Comparison of ENCODE assay signal across 15 cellular contexts in the genomic region with DNA sequence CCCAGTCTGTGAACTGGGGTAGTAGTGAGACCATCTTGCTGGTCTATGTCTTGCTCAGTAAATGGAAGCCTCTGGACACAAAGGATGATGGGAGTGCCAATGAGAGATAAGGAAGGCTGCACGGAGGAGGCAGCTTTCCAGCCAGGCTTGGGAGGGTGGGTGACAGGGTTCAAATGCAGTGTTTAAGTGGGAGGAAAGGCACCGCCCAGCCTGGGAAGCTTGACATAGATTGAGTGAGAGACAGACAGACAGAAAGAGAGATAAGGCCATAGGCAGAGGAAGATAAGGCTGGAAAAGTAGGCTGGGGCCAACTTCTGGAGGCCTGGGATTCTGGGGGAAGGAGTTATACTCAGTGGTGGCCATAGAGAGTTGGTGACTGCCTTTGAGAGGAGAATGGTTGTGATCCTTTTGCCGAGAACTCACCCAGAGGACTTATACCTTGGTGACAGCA. TPM values are rescaled to one million over a fixed set of nuclear protein-coding genes. Genes with fewer than 3 reads are reported as not detected.
A peak's percentile ranks its signal among the peaks of the same experiment; 100 is the strongest.
DNase-seq lines count a peak whose midpoint lies in the region; ATAC-seq and TF ChIP-seq lines count a peak whose summit lies in the region.
"Had no signal": no experiment of that assay in that cellular context is flagged by ENCODE, and none has a peak within 500 bp of the region (broad histone marks: within the 10 kb centered on the region; RNA-seq: fewer than 3 reads in every experiment).

No MANE protein-coding gene starts in this region.

- no peak for ATAC-seq in HCT116
- no peak for ATAC-seq in SK-N-SH treated with all-trans-retinoic acid at 6 μM for 48 hours
- ATAC-seq in GM19452 (IDR thresholded peaks at IDR 0.05; ENCODE audit: unreplicated experiment), result no peak
- ATAC-seq: T-cell had no signal

- H3K4me1 ChIP-seq in HCT116 (ENCODE audit: control insufficient read depth in 1 of 2, insufficient read depth in 2 of 2, low read length in 2 of 2) (peaks cover 14 to 31% of the 10 kb centered on the region in 2 experiments), stomach smooth muscle (ENCODE audit: control insufficient read depth, insufficient read depth, low read length) (peaks cover 76% of the 10 kb centered on the region)

- H3K27me3 Mint-ChIP-seq in activated T-cell treated with anti-CD3 and anti-CD28 coated beads, Interleukin-2, amount 50 U/mL, for 24 hours, result peaks cover 64% of the 10 kb centered on the region

- no peaks in the 10 kb centered on the region for H3K9me3 ChIP-seq in HCT116 (ENCODE audit: control insufficient read depth in 1 of 2, insufficient read depth in 1 of 2, low read depth in 1 of 2, low read length in 2 of 2)
- H3K9me3 ChIP-seq in stomach smooth muscle (ENCODE audit: control insufficient read depth in 2 of 2, low read length in 2 of 2), result no peaks in the 10 kb centered on the region

- no peak for TF ChIP-seq RAD21 in HCT116 (IDR thresholded peaks at IDR 0.05; ENCODE audit: low read depth)

- H3K4me2 ChIP-seq in HCT116 (ENCODE audit: low read length), result no peak overlapping the region

- TF ChIP-seq CTCF in HCT116 (IDR thresholded peaks at IDR 0.05 in 2 of 3, conservative IDR thresholded peaks at IDR 0.05 in 1 of 3; ENCODE audit: borderline replicate concordance in 1 of 3, insufficient read depth in 1 of 3, low read depth in 2 of 3, low read length in 2 of 3), result no peak

- no peak for TF ChIP-seq POLR2A in HCT116 (IDR thresholded peaks at IDR 0.05; ENCODE audit: borderline replicate concordance, extremely low read depth, insufficient read depth, insufficient read length)

- intact Hi-C loops in HCT116 (cut with micrococcal nuclease), result no loop called here

- peak overlapping the region; percentile 2 for H2AFZ ChIP-seq in HCT116 (ENCODE audit: low read depth, low read length, poor library complexity, severe bottlenecking)

- POLR2A ChIA-PET in HCT116 (lab: Charles Lee), result interaction anchor here (1.0 to 1.2 kb wide), 2 partner anchors 10 to 11 kb away, joined by 3 to 4 read pairs; no protein-coding TSS in a partner anchor

- no peak overlapping the region for H3K4me3 ChIP-seq in HCT116 (replicated peaks in 1 of 2; ENCODE audit: low read depth in 1 of 2, low read length in 2 of 2)
- H3K4me3 ChIP-seq in stomach smooth muscle (ENCODE audit: low read length in 2 of 2), result no peak overlapping the region
- H3K4me3 ChIP-seq: dorsolateral prefrontal cortex had no signal

- CTCF ChIA-PET in HCT116 (lab: Charles Lee), result interaction anchor here (2.8 kb wide), 1 partner anchor 9 kb away, joined by 12 read pairs; no protein-coding TSS in a partner anchor

- DNase-seq in HCT116 (ENCODE audit: low read depth, low spot score), result no peak
- peak; percentile 75 for DNase-seq in islet precursor cell
- DNase-seq in activated T-cell treated with anti-CD3 and anti-CD28 coated beads, Interleukin-2, amount 50 U/mL, for 24 hours, result no peak
- DNase-seq in iPS-NIHi7 (ENCODE audit: extremely low spot score), result no peak
- no peak for DNase-seq in stimulated activated CD4-positive, alpha-beta T cell treated with anti-CD3 and anti-CD28 coated beads, Interleukin-4, amount 100 ng/mL, for 4 hours
- DNase-seq: activated naive CD4-positive, alpha-beta T cell treated with anti-CD3 and anti-CD28 coated beads, Interleukin-2, amount 10 ng/mL, durations not matched to agents 7 days and 5 days; COR-L47; dorsolateral prefrontal cortex; NCI-H187; T-cell had no signal

- no peaks in the 10 kb centered on the region for H3K79me2 ChIP-seq in HCT116 (ENCODE audit: insufficient read depth, low read length)

- H3K9me2 ChIP-seq in HCT116 (ENCODE audit: insufficient read depth), result no peaks in the 10 kb centered on the region

- RAD21 ChIA-PET in HCT116 (lab: Charles Lee; ENCODE audit: low non-redundant PET in 1 of 2, low total read pairs in 2 of 2, uncharacterized antibody in 2 of 2, unreplicated experiment in 2 of 2), result no interaction called here

- H3K27me3 ChIP-seq in HCT116 (ENCODE audit: insufficient read depth, low read length), result no peaks in the 10 kb centered on the region
- no peaks in the 10 kb centered on the region for H3K27me3 ChIP-seq in stomach smooth muscle (ENCODE audit: control insufficient read depth in 1 of 2, insufficient read depth in 2 of 2, low read length in 2 of 2)

- BruUV-seq in HCT116 (replicated peaks; lab: Mats Ljungman, UMichigan), result no TSS peak

- H3K4me1 Mint-ChIP-seq in activated T-cell treated with anti-CD3 and anti-CD28 coated beads, Interleukin-2, amount 50 U/mL, for 24 hours (ENCODE audit: low read depth), result peaks cover 17% of the 10 kb centered on the region

- H3K9me3 Mint-ChIP-seq in activated T-cell treated with anti-CD3 and anti-CD28 coated beads, Interleukin-2, amount 50 U/mL, for 24 hours, result no peaks in the 10 kb centered on the region
- H3K9me3 Mint-ChIP-seq: activated naive CD4-positive, alpha-beta T cell treated with anti-CD3 and anti-CD28 coated beads, Interleukin-2, amount 10 ng/mL, durations not matched to agents 7 days and 5 days; IgD-negative memory B cell; T-cell had no signal

- no peaks in the 10 kb centered on the region for H3K36me3 ChIP-seq in HCT116 (ENCODE audit: control insufficient read depth in 1 of 2, insufficient read depth in 2 of 2, low read length in 2 of 2)
- no peaks in the 10 kb centered on the region for H3K36me3 ChIP-seq in stomach smooth muscle (ENCODE audit: control insufficient read depth in 2 of 2, insufficient read depth in 2 of 2, low read length in 2 of 2)

- no peak overlapping the region for H3K27ac ChIP-seq in HCT116 (ENCODE audit: low read depth, low read length)
- peak overlapping the region; percentile 98 for H3K27ac ChIP-seq in stomach smooth muscle (ENCODE audit: low read length)

- no peaks in the 10 kb centered on the region for H3K36me3 Mint-ChIP-seq in activated T-cell treated with anti-CD3 and anti-CD28 coated beads, Interleukin-2, amount 50 U/mL, for 24 hours (ENCODE audit: low read depth)
- H3K36me3 Mint-ChIP-seq: activated naive CD4-positive, alpha-beta T cell treated with anti-CD3 and anti-CD28 coated beads, Interleukin-2, amount 10 ng/mL, durations not matched to agents 7 days and 5 days; T-cell had no signal

- no peak overlapping the region for H3K27ac Mint-ChIP-seq in activated T-cell treated with anti-CD3 and anti-CD28 coated beads, Interleukin-2, amount 50 U/mL, for 24 hours
- H3K27ac Mint-ChIP-seq: IgD-negative memory B cell had no signal

- H3K9ac ChIP-seq in HCT116 (ENCODE audit: low read length), result no peak overlapping the region
- H3K9ac ChIP-seq in stomach smooth muscle (ENCODE audit: low read length in 2 of 2), result peak overlapping the region in 1 of 2 donors; percentile 35

- H3K4me3 Mint-ChIP-seq in activated T-cell treated with anti-CD3 and anti-CD28 coated beads, Interleukin-2, amount 50 U/mL, for 24 hours, result no peak overlapping the region
- H3K4me3 Mint-ChIP-seq: activated naive CD4-positive, alpha-beta T cell treated with anti-CD3 and anti-CD28 coated beads, Interleukin-2, amount 10 ng/mL, durations not matched to agents 7 days and 5 days; IgD-negative memory B cell; T-cell had no signal

- H4K20me1 ChIP-seq in HCT116 (ENCODE audit: insufficient read depth), result no peaks in the 10 kb centered on the region

TF ChIP-seq in HCT116, 20 proteins besides CTCF, POLR2A, EP300 and RAD21 (continues in another document):
- no peak for TF ChIP-seq EZH2phosphoT487 (IDR thresholded peaks at IDR 0.05; ENCODE audit: borderline replicate concordance)
- TF ChIP-seq, protein P1, sequence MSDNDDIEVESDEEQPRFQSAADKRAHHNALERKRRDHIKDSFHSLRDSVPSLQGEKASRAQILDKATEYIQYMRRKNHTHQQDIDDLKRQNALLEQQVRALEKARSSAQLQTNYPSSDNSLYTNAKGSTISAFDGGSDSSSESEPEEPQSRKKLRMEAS (IDR thresholded peaks at IDR 0.05), result no peak
- no peak for TF ChIP-seq EGR1 (IDR thresholded peaks at IDR 0.05; ENCODE audit: low read depth)
- TF ChIP-seq FOSL1 (IDR thresholded peaks at IDR 0.05; ENCODE audit: low read depth), result no peak
- TF ChIP-seq, protein P2, sequence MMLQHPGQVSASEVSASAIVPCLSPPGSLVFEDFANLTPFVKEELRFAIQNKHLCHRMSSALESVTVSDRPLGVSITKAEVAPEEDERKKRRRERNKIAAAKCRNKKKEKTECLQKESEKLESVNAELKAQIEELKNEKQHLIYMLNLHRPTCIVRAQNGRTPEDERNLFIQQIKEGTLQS (IDR thresholded peaks at IDR 0.05), result no peak
- no peak for TF ChIP-seq POLR2AphosphoS5 (IDR thresholded peaks at IDR 0.05; ENCODE audit: low read depth, low read length)
- TF ChIP-seq ZFX (IDR thresholded peaks at IDR 0.05), result no peak
- no peak for TF ChIP-seq JUND (IDR thresholded peaks at IDR 0.05)
- TF ChIP-seq SRF (IDR thresholded peaks at IDR 0.05; ENCODE audit: low read depth), result no peak

TF ChIP-seq in SK-N-SH treated with all-trans-retinoic acid at 6 μM for 48 hours, 23 proteins besides CTCF, POLR2A, EP300 and RAD21 (continues in another document):
- TF ChIP-seq BACH2 (CRISPR knock-in tag; IDR thresholded peaks at IDR 0.05; ENCODE audit: borderline replicate concordance) (no peak), OSR1 (CRISPR knock-in tag; IDR thresholded peaks at IDR 0.05) (no peak), ZNF70 (CRISPR knock-in tag; IDR thresholded peaks at IDR 0.05) (no peak), PPARA (CRISPR knock-in tag; IDR thresholded peaks at IDR 0.05; ENCODE audit: borderline replicate concordance) (no peak)

RNA-seq across cellular contexts. Expression of a gene that starts 7.2 kb away (rescaled TPM):
- 33.6 TPM for total RNA-seq in HCT116 (2021; ENCODE audit: unreplicated experiment)
- polyA plus RNA-seq in HCT116 (2012), result 22.1 and 42.6 TPM in 2 replicates

RNA-seq across cellular contexts. Expression of a gene that starts 42.8 kb away (rescaled TPM):
- 0.37 TPM for total RNA-seq in HCT116 (2021; ENCODE audit: unreplicated experiment)
- polyA plus RNA-seq in HCT116 (2012), result 0.21 and 0.56 TPM in 2 replicates
- total RNA-seq: lung microvascular endothelial cell had no signal

RNA-seq across cellular contexts. Expression of a gene that starts 58.2 kb away (rescaled TPM):
- 112 TPM for total RNA-seq in HCT116 (2021; ENCODE audit: unreplicated experiment)
- 65.7 and 68.5 TPM in 2 replicates for polyA plus RNA-seq in HCT116 (2012)
